Comparison of ENCODE assay signal across 8 cellular contexts in the genomic region with DNA sequence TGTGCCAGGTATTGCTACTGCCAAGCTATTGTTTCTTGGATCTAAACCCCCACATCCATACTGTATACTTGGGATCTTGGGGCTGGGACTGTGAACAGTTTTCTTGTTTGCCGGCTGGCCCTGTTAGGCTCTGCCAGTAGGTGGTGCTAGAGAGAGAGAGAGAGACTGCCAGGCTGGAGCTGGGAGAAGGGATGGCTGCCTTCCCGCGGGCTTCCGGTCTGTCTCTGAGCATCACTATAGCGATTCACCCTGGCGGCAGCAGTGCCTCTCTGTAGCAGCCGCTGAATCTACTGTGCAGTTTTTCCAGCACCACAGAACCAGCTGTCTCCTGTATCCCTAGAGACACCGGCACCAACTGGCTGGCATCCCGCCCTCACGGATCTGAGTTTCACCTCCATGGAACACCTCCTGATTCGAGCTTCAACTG.
DNase-seq lines count a peak whose midpoint lies in the region; ATAC-seq and TF ChIP-seq lines count a peak whose summit lies in the region.

No MANE protein-coding gene starts in this region.

- TF ChIP-seq CTCF in SK-N-SH (IDR thresholded peaks at IDR 0.05) (peak; percentile 60), esophagus muscularis mucosa (IDR thresholded peaks at IDR 0.05) (peak; percentile 36 to 82 (median 49)), neural progenitor cell (IDR thresholded peaks at IDR 0.05) (peak; percentile 70), upper lobe of left lung (IDR thresholded peaks at IDR 0.05) (peak; percentile 32 to 73 (median 49))

- TF ChIP-seq EP300 in SK-N-SH (IDR thresholded peaks at IDR 0.05; ENCODE audit: borderline replicate concordance in 1 of 2, low read depth in 1 of 2, low read length in 1 of 2) (no peak), esophagus muscularis mucosa (IDR thresholded peaks at IDR 0.05) (no peak), upper lobe of left lung (IDR thresholded peaks at IDR 0.05) (no peak)

- CTCF ChIA-PET in SK-N-SH (lab: Yijun Ruan, JAX), result interaction anchor here (0.6 to 5.7 kb wide), 32 partner anchors 9 to 645 kb away, joined by 3 to 33 read pairs (median 4); no protein-coding TSS in a partner anchor

- TF ChIP-seq RAD21 in SK-N-SH (IDR thresholded peaks at IDR 0.05; ENCODE audit: low read length), result peak; percentile 62

- no peak overlapping the region for H3K27ac Mint-ChIP-seq in neural progenitor cell

- H3K27ac ChIP-seq in SK-N-SH (ENCODE audit: low read depth in 2 of 2, low read length in 1 of 2), result no peak overlapping the region
- no peak overlapping the region for H3K27ac ChIP-seq in esophagus muscularis mucosa (replicated peaks in 1 of 4)
- H3K27ac ChIP-seq in neural progenitor cell, result no peak overlapping the region
- no peak overlapping the region for H3K27ac ChIP-seq in upper lobe of left lung

- POLR2A ChIA-PET in SK-N-SH (lab: Yijun Ruan, JAX), result no interaction called here

- H3K9me3 Mint-ChIP-seq in neural progenitor cell, result no peaks in the 10 kb centered on the region

- no peaks in the 10 kb centered on the region for H3K36me3 Mint-ChIP-seq in neural progenitor cell

- H3K9me2 ChIP-seq in SK-N-SH, result no peaks in the 10 kb centered on the region

- TF ChIP-seq POLR2A in esophagus muscularis mucosa (IDR thresholded peaks at IDR 0.05; ENCODE audit: low read depth), result no peak
- TF ChIP-seq POLR2A in upper lobe of left lung (IDR thresholded peaks at IDR 0.05), result no peak

- H3K4me2 ChIP-seq in SK-N-SH (no peak overlapping the region), neural progenitor cell (no peak overlapping the region)

- ATAC-seq in SK-N-SH treated with all-trans-retinoic acid at 6 μM for 48 hours (no peak; the same call in 2 of the 3 replicates), HG03045 (IDR thresholded peaks at IDR 0.05; ENCODE audit: unreplicated experiment) (peak; percentile 64), upper lobe of left lung (ENCODE audit: low FRiP score in 2 of 2) (peak; percentile 75)

- no peaks in the 10 kb centered on the region for H3K9me3 ChIP-seq in SK-N-SH
- no peaks in the 10 kb centered on the region for H3K9me3 ChIP-seq in esophagus muscularis mucosa
- H3K9me3 ChIP-seq in neural progenitor cell (ENCODE audit: low read depth), result no peaks in the 10 kb centered on the region
- H3K9me3 ChIP-seq in upper lobe of left lung, result no peaks in the 10 kb centered on the region

- peak; percentile 48 for DNase-seq in SK-N-SH
- DNase-seq in NCI-H526 treated with DMSO at 0.1 percent for 48 hours (lab: John Stamatoyannopoulos, UW), result peak; percentile 34
- DNase-seq in activated CD8-positive, alpha-beta memory T cell treated with anti-CD3 and anti-CD28 coated beads for 4 hours (ENCODE audit: low read depth in 2 of 2), result peak; percentile 1 to 16
- DNase-seq in esophagus muscularis mucosa (ENCODE audit: extremely low spot score), result peak; percentile 89
- peak; percentile 63 for DNase-seq in neural progenitor cell (ENCODE audit: low spot score)
- DNase-seq in upper lobe of left lung, result peak in 1 of 2 donors; percentile 44

- no peaks in the 10 kb centered on the region for H3K36me3 ChIP-seq in SK-N-SH (replicated peaks in 1 of 2; ENCODE audit: control insufficient read depth in 1 of 2, insufficient read depth in 2 of 2, low read length in 1 of 2)
- H3K36me3 ChIP-seq in esophagus muscularis mucosa, result no peaks in the 10 kb centered on the region
- H3K36me3 ChIP-seq in neural progenitor cell, result no peaks in the 10 kb centered on the region
- no peaks in the 10 kb centered on the region for H3K36me3 ChIP-seq in upper lobe of left lung

- WGBS in SK-N-SH (ENCODE audit: low lambda C conversion rate), result 56% methylated on average over 11 of the region's 11 CpGs
- WGBS in esophagus muscularis mucosa, result 64% methylated on average over 11 of the region's 11 CpGs
- WGBS in upper lobe of left lung, 2 donors, result 66 to 91% methylated on average over 6 to 11 of the region's 11 CpGs

- H3K27me3 Mint-ChIP-seq in neural progenitor cell (ENCODE audit: insufficient read depth, low read depth), result peaks cover 4% of the 10 kb centered on the region

- H3K4me3 ChIP-seq in SK-N-SH (ENCODE audit: low read depth in 2 of 2, low read length in 1 of 2) (peak overlapping the region in 1 of 2 experiments; percentile 36; a peak in 1 of 4 replicates), esophagus muscularis mucosa (no peak overlapping the region), neural progenitor cell (no peak overlapping the region), upper lobe of left lung (no peak overlapping the region)

- H4K20me1 ChIP-seq in SK-N-SH (ENCODE audit: insufficient read depth), result no peaks in the 10 kb centered on the region
- no peaks in the 10 kb centered on the region for H4K20me1 ChIP-seq in neural progenitor cell (ENCODE audit: low read depth)

- intact Hi-C loops in esophagus muscularis mucosa (cut with DNase I), result no loop called here

- H3K27me3 ChIP-seq in SK-N-SH (ENCODE audit: insufficient read depth) (no peaks in the 10 kb centered on the region), esophagus muscularis mucosa (no peaks in the 10 kb centered on the region), neural progenitor cell (no peaks in the 10 kb centered on the region), upper lobe of left lung (no peaks in the 10 kb centered on the region)

- H3K9ac ChIP-seq in SK-N-SH (no peak overlapping the region), neural progenitor cell (no peak overlapping the region)

- H3F3A ChIP-seq in SK-N-SH (replicated peaks; ENCODE audit: insufficient read depth), result no peaks in the 10 kb centered on the region
- H3F3A ChIP-seq in neural progenitor cell (ENCODE audit: low read depth), result no peaks in the 10 kb centered on the region

- no peaks in the 10 kb centered on the region for H3K4me1 ChIP-seq in SK-N-SH (ENCODE audit: control insufficient read depth in 1 of 2, insufficient read depth in 2 of 2, low read depth in 1 of 2, low read length in 1 of 2)
- H3K4me1 ChIP-seq in esophagus muscularis mucosa, result peaks cover 0 to 8% (median 7%) of the 10 kb centered on the region in 4 donors
- H3K4me1 ChIP-seq in neural progenitor cell, result no peaks in the 10 kb centered on the region
- no peaks in the 10 kb centered on the region for H3K4me1 ChIP-seq in upper lobe of left lung

- no peaks in the 10 kb centered on the region for H3K79me2 ChIP-seq in SK-N-SH (ENCODE audit: insufficient read depth)
- no peaks in the 10 kb centered on the region for H3K79me2 ChIP-seq in neural progenitor cell (ENCODE audit: low read depth)

- H3K4me3 Mint-ChIP-seq in neural progenitor cell, result no peak overlapping the region

- H2AFZ ChIP-seq in SK-N-SH (ENCODE audit: low read depth) (no peak overlapping the region), neural progenitor cell (replicated peaks) (peak overlapping the region; percentile 55)

- H3K4me1 Mint-ChIP-seq in neural progenitor cell, result no peaks in the 10 kb centered on the region

TF ChIP-seq in SK-N-SH, 30 proteins besides CTCF, POLR2A, EP300 and RAD21:
- TF ChIP-seq SMC3 (IDR thresholded peaks at IDR 0.05; ENCODE audit: low read depth, low read length), result peak; percentile 15; the same call in 1 of the 2 replicates
- no peak for TF ChIP-seq ELF1 (IDR thresholded peaks at IDR 0.05)
- no peak for TF ChIP-seq USF1 (IDR thresholded peaks at IDR 0.05; ENCODE audit: borderline replicate concordance, low read depth)

TF ChIP-seq in SK-N-SH treated with all-trans-retinoic acid at 6 μM for 48 hours, 23 proteins besides CTCF, POLR2A, EP300 and RAD21:
- TF ChIP-seq PPARA (CRISPR knock-in tag; IDR thresholded peaks at IDR 0.05; ENCODE audit: borderline replicate concordance) (no peak), OSR1 (CRISPR knock-in tag; IDR thresholded peaks at IDR 0.05) (no peak), ZFP30 (CRISPR knock-in tag; IDR thresholded peaks at IDR 0.05) (no peak), TCF4 (CRISPR knock-in tag; IDR thresholded peaks at IDR 0.05; ENCODE audit: borderline replicate concordance) (no peak), ZNF70 (CRISPR knock-in tag; IDR thresholded peaks at IDR 0.05) (no peak), RARB (CRISPR knock-in tag; IDR thresholded peaks at IDR 0.05) (no peak), CSDC2 (CRISPR knock-in tag; IDR thresholded peaks at IDR 0.05) (no peak), ISL1 (CRISPR knock-in tag; IDR thresholded peaks at IDR 0.05) (no peak), ESRRG (CRISPR knock-in tag; IDR thresholded peaks at IDR 0.05) (no peak)
- TF ChIP-seq, protein P1, sequence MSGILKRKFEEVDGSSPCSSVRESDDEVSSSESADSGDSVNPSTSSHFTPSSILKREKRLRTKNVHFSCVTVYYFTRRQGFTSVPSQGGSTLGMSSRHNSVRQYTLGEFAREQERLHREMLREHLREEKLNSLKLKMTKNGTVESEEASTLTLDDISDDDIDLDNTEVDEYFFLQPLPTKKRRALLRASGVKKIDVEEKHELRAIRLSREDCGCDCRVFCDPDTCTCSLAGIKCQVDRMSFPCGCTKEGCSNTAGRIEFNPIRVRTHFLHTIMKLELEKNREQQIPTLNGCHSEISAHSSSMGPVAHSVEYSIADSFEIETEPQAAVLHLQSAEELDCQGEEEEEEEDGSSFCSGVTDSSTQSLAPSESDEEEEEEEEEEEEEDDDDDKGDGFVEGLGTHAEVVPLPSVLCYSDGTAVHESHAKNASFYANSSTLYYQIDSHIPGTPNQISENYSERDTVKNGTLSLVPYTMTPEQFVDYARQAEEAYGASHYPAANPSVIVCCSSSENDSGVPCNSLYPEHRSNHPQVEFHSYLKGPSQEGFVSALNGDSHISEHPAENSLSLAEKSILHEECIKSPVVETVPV (CRISPR knock-in tag; IDR thresholded peaks at IDR 0.05), result no peak
